ENCODE assay signal across 8 cellular contexts in genomic region chrX:9340619-9341304, GRCh38.
DNase-seq lines count a peak whose midpoint lies in the region; ATAC-seq, FAIRE-seq and TF ChIP-seq lines count a peak whose summit lies in the region.

No MANE protein-coding gene starts in this region.

- TF ChIP-seq EP300 in H1 (IDR thresholded peaks at IDR 0.05; ENCODE audit: borderline replicate concordance in 1 of 2, low read depth in 2 of 2, low read length in 2 of 2): no peak

- H3K9me3 Mint-ChIP-seq in T-helper 2 cell treated with Interferon-gamma antibody and Interleukin-4, amounts not matched to agents 5 μg/mL and 100 μg/mL, for 36 hours: no peaks in the 10 kb centered on the region
- peaks cover 44% of the 10 kb centered on the region for H3K9me3 Mint-ChIP-seq in nephron progenitor cell

- H2BK12ac ChIP-seq in H1 (ENCODE audit: low read depth, low read length): no peak overlapping the region

- H3K27ac ChIP-seq in AG04450 (ENCODE audit: low read depth, low read length) (peak overlapping the region; percentile 82), H1 (ENCODE audit: low read depth, low read length) (no peak overlapping the region)

- peaks cover 34% of the 10 kb centered on the region for H3K4me1 Mint-ChIP-seq in T-helper 2 cell treated with Interferon-gamma antibody and Interleukin-4, amounts not matched to agents 5 μg/mL and 100 μg/mL, for 36 hours (ENCODE audit: low read depth)
- peaks cover 58% of the 10 kb centered on the region for H3K4me1 Mint-ChIP-seq in nephron progenitor cell

- H3K9me3 ChIP-seq in AG04450 (ENCODE audit: control insufficient read depth, insufficient read depth, low read length): no peaks in the 10 kb centered on the region
- H3K9me3 ChIP-seq in H1 (ENCODE audit: insufficient read depth in 2 of 2, low read depth in 1 of 2, low read length in 1 of 2): no peaks in the 10 kb centered on the region

- no peak for TF ChIP-seq POLR2A in H1 (IDR thresholded peaks at IDR 0.05; ENCODE audit: control extremely low read depth in 1 of 2, low read depth in 2 of 2, low read length in 2 of 2)

- no peak overlapping the region for H3K9ac ChIP-seq in H1 (replicated peaks in 1 of 4; ENCODE audit: extremely low read depth in 1 of 4, low read depth in 3 of 4, low read length in 3 of 4)

- H3K36me3 ChIP-seq in H1 (ENCODE audit: control insufficient read depth in 2 of 4, insufficient read depth in 4 of 4, low read length in 3 of 4): no peaks in the 10 kb centered on the region

- no peak overlapping the region for H2AK5ac ChIP-seq in H1 (ENCODE audit: low read depth, low read length)

- H3K79me1 ChIP-seq in H1 (ENCODE audit: low read depth, low read length): no peaks in the 10 kb centered on the region

- no peak overlapping the region for H2AFZ ChIP-seq in H1 (ENCODE audit: low read length)

- H3K4me3 ChIP-seq in AG04450 (ENCODE audit: low read depth, low read length): no peak overlapping the region
- H3K4me3 ChIP-seq in H1 (ENCODE audit: extremely low read depth in 1 of 4, insufficient read depth in 2 of 4, low read depth in 3 of 4, low read length in 4 of 4): no peak overlapping the region

- no peak for FAIRE-seq in H1 (lab: Jason Lieb, UNC)

- no peak overlapping the region for H2BK15ac ChIP-seq in H1 (ENCODE audit: low read length)

- no peak overlapping the region for H3K23ac ChIP-seq in H1 (ENCODE audit: insufficient read length)

- no peak for TF ChIP-seq RAD21 in H1 (IDR thresholded peaks at IDR 0.05 in 1 of 2, conservative IDR thresholded peaks at IDR 0.05 in 1 of 2; ENCODE audit: low read depth in 2 of 2, low read length in 2 of 2)

- no peaks in the 10 kb centered on the region for H3K27me3 Mint-ChIP-seq in T-helper 2 cell treated with Interferon-gamma antibody and Interleukin-4, amounts not matched to agents 5 μg/mL and 100 μg/mL, for 36 hours (ENCODE audit: low read depth)
- no peaks in the 10 kb centered on the region for H3K27me3 Mint-ChIP-seq in nephron progenitor cell (ENCODE audit: low read depth, poor library complexity)

- H4K20me1 ChIP-seq in H1 (replicated peaks in 1 of 2; ENCODE audit: control insufficient read depth in 1 of 2, insufficient read depth in 2 of 2, low read length in 2 of 2): no peaks in the 10 kb centered on the region

- CTCF ChIA-PET in AG04450 (lab: Charles Lee): interaction anchor here (1.1 kb wide), 1 partner anchor 369 kb away, joined by 3 read pairs; no protein-coding TSS in a partner anchor
- CTCF ChIA-PET in H1 (lab: Charles Lee; ENCODE audit: partially characterized antibody): interaction anchor here (1.2 to 1.6 kb wide), 3 partner anchors 7 to 28 kb away, joined by 3 to 4 read pairs (median 3); no protein-coding TSS in a partner anchor

- H3K27ac Mint-ChIP-seq in T-helper 2 cell treated with Interferon-gamma antibody and Interleukin-4, amounts not matched to agents 5 μg/mL and 100 μg/mL, for 36 hours: peak overlapping the region; percentile 96
- peak overlapping the region; percentile 22 for H3K27ac Mint-ChIP-seq in nephron progenitor cell

- no peak overlapping the region; the same call in 1 of the 2 replicates for H3K18ac ChIP-seq in H1 (ENCODE audit: extremely low read depth, low read length)

- TF ChIP-seq CTCF in AG04450 (IDR thresholded peaks at IDR 0.05; ENCODE audit: low read depth, low read length): no peak
- TF ChIP-seq CTCF in H1 (IDR thresholded peaks at IDR 0.05; ENCODE audit: control extremely low read depth in 1 of 3, insufficient read depth in 1 of 3, low read depth in 1 of 3, low read length in 3 of 3): no peak
- no peak for TF ChIP-seq CTCF in nephron progenitor cell (IDR thresholded peaks at IDR 0.05)

- peaks cover 2% of the 10 kb centered on the region; the same call in 1 of the 2 replicates for H3K23me2 ChIP-seq in H1 (ENCODE audit: low read depth, low read length)

- no peak overlapping the region for H2BK20ac ChIP-seq in H1 (ENCODE audit: low read length)

- ATAC-seq in GM18858 (IDR thresholded peaks at IDR 0.05; ENCODE audit: unreplicated experiment) (peak; percentile 32), HG03196 (IDR thresholded peaks at IDR 0.05; ENCODE audit: unreplicated experiment) (peak; percentile 46)

- DNase-seq in AG04450 (ENCODE audit: low read depth, low spot score) (no peak), H1 (ENCODE audit: low read depth in 1 of 2, low spot score in 2 of 2) (no peak), nephron progenitor cell (peak; percentile 29), SW480 (ENCODE audit: low spot score) (no peak), DMS114 treated with DMSO at 0.1 percent for 48 hours (lab: John Stamatoyannopoulos, UW; ENCODE audit: unreplicated experiment) (no peak)
- peak; percentile 10 for DNase-seq in T-helper 2 cell treated with Interferon-gamma antibody and Interleukin-4, amounts not matched to agents 5 μg/mL and 100 μg/mL, for 36 hours (ENCODE audit: low spot score)

- H2BK5ac ChIP-seq in H1 (ENCODE audit: low read depth, low read length): no peak overlapping the region; the same call in 1 of the 2 replicates

- H3K56ac ChIP-seq in H1 (replicated peaks; ENCODE audit: insufficient read length, low read depth, low read length): no peak overlapping the region

- POLR2A ChIA-PET in AG04450 (lab: Yijun Ruan, JAX): no interaction called here
- POLR2A ChIA-PET in H1 (lab: Charles Lee; ENCODE audit: partially characterized antibody): interaction anchor here (0.6 kb wide), 1 partner anchor 120 kb away, joined by 3 read pairs; no protein-coding TSS in a partner anchor

- 64% methylated on average over 8 of the region's 15 CpGs; no CpG with 5 or more reads in 1 of the 2 experiments for WGBS in H1 (ENCODE audit: extremely low coverage in 1 of 2, insufficient coverage in 1 of 2, insufficient read length in 1 of 2, insufficient replicate concordance in 2 of 2, low coverage in 1 of 2, low lambda C conversion rate in 2 of 2, missing lambda C conversion rate in 1 of 2), 2 experiments

- no peak overlapping the region for H4K91ac ChIP-seq in H1 (replicated peaks; ENCODE audit: insufficient read length, low read length)

- H3K4me3 Mint-ChIP-seq in T-helper 2 cell treated with Interferon-gamma antibody and Interleukin-4, amounts not matched to agents 5 μg/mL and 100 μg/mL, for 36 hours: peak overlapping the region; percentile 82
- peak overlapping the region; percentile 30 for H3K4me3 Mint-ChIP-seq in nephron progenitor cell

- peak overlapping the region; percentile 14 for H2BK120ac ChIP-seq in H1 (replicated peaks; ENCODE audit: low read depth, low read length)

- no peak overlapping the region for H3K4me2 ChIP-seq in H1 (ENCODE audit: insufficient read depth in 1 of 2, low read depth in 2 of 2, low read length in 2 of 2)

- no peak overlapping the region for H4K8ac ChIP-seq in H1 (ENCODE audit: extremely low read depth, insufficient read depth, low read length)

- no peaks in the 10 kb centered on the region for H3K79me2 ChIP-seq in H1 (ENCODE audit: control insufficient read depth in 1 of 2, insufficient read depth in 2 of 2, low read length in 2 of 2)

- H3K27me3 ChIP-seq in AG04450 (ENCODE audit: control insufficient read depth, insufficient read depth, low read length): no peaks in the 10 kb centered on the region
- H3K27me3 ChIP-seq in H1 (replicated peaks in 1 of 4; ENCODE audit: control insufficient read depth in 3 of 4, extremely low read depth in 1 of 4, insufficient read depth in 3 of 4, low read length in 3 of 4): no peaks in the 10 kb centered on the region

- H3K4ac ChIP-seq in H1 (replicated peaks; ENCODE audit: insufficient read length, low read depth, low read length): peak overlapping the region; percentile 53

- H3K36me3 Mint-ChIP-seq in T-helper 2 cell treated with Interferon-gamma antibody and Interleukin-4, amounts not matched to agents 5 μg/mL and 100 μg/mL, for 36 hours (ENCODE audit: low read depth): peaks cover 2% of the 10 kb centered on the region
- no peaks in the 10 kb centered on the region for H3K36me3 Mint-ChIP-seq in nephron progenitor cell (ENCODE audit: low read depth)

- H3K4me1 ChIP-seq in H1 (replicated peaks in 1 of 4; ENCODE audit: control insufficient read depth in 3 of 4, insufficient read depth in 4 of 4, low read length in 3 of 4): peaks cover 0 to 9% (median 2%) of the 10 kb centered on the region in 4 experiments; a peak in 4 of 7 replicates

- H4K5ac ChIP-seq in H1 (ENCODE audit: insufficient read length, low read depth, low read length): no peak overlapping the region

- no peak overlapping the region for H3K14ac ChIP-seq in H1 (ENCODE audit: insufficient read length)

TF ChIP-seq in H1, 55 proteins besides CTCF, POLR2A, EP300 and RAD21:
- peak; percentile 58 for TF ChIP-seq E2F6 (IDR thresholded peaks at IDR 0.05)
- peak; percentile 51; the same call in 1 of the 2 replicates for TF ChIP-seq MAX (IDR thresholded peaks at IDR 0.05)
- no peak for TF ChIP-seq PHF8 (conservative IDR thresholded peaks at IDR 0.05; ENCODE audit: low read depth, low read length)
- TF ChIP-seq EGR1 (IDR thresholded peaks at IDR 0.05; ENCODE audit: borderline replicate concordance, low read depth, low read length): no peak

Comparison
In these comparisons a context has a peak if more than half of its experiments do, and no peak if none do; other contexts are left out.
1. DNase-seq: peak in T-helper 2 cell treated with Interferon-gamma antibody and Interleukin-4, amounts not matched to agents 5 μg/mL and 100 μg/mL, for 36 hours (single experiment) and nephron progenitor cell (single experiment); none in AG04450 (single experiment), H1 (0 of 2), SW480 (single experiment) and DMS114 treated with DMSO at 0.1 percent for 48 hours (single experiment).